21 cellular contexts compared by ENCODE assay signal in the genomic region with DNA sequence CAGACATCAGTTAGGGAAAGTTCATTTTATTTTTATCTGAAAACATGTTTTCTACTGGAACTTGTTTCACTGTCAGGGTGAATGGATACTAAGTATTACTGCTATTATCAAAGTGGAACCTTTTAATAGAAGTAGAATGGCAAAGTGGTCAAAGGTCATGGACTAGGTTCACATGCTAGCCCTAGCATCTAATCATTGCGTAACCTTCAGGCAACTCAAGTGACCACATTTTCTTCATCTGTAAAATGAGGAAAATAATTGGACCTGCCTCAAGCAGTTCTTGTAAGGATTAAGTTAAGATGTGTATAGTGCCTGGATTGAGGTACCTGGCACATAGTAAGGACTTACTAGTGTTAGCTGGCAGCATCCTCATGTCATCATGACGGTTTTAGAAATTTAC. TPM values are rescaled to one million over a fixed set of nuclear protein-coding genes. Genes with fewer than 3 reads are reported as not detected.
"Had no signal": no experiment of that assay in that cellular context is flagged by ENCODE, and none has a peak within 500 bp of the region (broad histone marks: within the 10 kb centered on the region; RNA-seq: fewer than 3 reads in every experiment).

No MANE protein-coding gene starts in this region.

- FAIRE-seq: RCC 7860 had no signal

- ATAC-seq: SK-N-SH treated with all-trans-retinoic acid at 6 μM for 48 hours had no signal

- H3K27ac ChIP-seq: RWPE1 had no signal

- DNase-seq: Karpas-422, KG1, MM.1S, NCI-H1092 treated with DMSO at 0.1 percent for 48 hours, NCI-H1436, NCI-H187, NCI-H2029, NCI-H2081 treated with DMSO at 0.1 percent for 48 hours, NCI-H2171, NCI-H226, NCI-H446, NCI-H510A, NCI-H524 treated with DMSO at 0.1 percent for 48 hours, NCI-H69, NCI-H774, SHP77, T-helper 1 cell had no signal

RNA-seq across cellular contexts. Expression of gene ZNF471, which starts 36.1 kb away (rescaled TPM):
- total RNA-seq: HT1080 had no signal
